1 cellular context compared by ENCODE assay signal in the genomic region with DNA sequence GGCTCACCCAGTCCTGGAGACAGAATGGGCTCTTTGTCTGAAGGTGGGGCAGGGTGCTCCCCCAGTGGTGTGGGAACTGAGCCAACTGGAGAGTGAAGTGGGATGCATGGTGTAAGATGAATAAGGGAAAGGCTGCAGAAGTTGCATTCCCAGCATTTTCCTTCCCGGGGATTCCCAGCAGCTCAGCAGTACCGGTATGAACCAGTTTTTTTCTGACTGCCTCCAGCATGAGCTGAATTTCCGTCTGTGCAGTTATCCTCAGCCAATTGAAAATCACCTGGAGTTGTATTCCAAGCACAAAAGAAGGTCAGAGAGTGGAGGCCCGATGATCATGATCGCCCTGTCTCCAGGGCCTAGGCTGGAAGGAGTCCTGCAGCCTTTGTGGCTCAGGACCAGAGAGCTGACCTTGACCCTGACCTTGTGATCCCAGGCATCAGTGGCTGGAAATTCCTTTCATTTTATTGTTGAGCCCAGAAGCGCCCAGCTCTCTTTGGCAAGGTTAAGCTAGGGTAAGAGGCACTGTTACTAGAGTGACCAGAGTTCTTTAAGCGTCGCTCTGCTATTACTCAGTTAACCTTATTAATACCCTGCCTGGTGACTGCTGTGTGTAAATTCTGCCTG.
TF ChIP-seq lines count a peak whose summit lies in the region.

No MANE protein-coding gene starts in this region.

TF ChIP-seq in HepG2, 621 proteins besides CTCF, POLR2A, EP300 and RAD21 (continued from another document and continues in another):
- TF ChIP-seq, protein P1, sequence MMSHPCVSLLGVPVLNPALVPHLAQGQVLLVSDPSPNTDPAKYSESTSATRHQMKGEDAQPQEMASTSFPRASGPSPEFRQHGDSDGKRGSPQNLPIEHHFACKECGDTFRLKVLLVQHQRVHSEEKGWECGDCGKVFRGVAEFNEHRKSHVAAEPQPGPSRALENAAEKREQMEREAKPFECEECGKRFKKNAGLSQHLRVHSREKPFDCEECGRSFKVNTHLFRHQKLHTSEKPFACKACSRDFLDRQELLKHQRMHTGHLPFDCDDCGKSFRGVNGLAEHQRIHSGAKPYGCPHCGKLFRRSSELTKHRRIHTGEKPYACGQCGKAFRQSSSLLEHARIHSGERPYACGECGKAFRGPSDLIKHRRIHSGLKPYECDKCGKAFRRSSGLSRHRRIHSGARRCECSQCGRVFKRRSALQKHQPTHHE (CRISPR knock-in tag; IDR thresholded peaks at IDR 0.05; ENCODE audit: borderline replicate concordance), result no peak
- TF ChIP-seq, protein P2, sequence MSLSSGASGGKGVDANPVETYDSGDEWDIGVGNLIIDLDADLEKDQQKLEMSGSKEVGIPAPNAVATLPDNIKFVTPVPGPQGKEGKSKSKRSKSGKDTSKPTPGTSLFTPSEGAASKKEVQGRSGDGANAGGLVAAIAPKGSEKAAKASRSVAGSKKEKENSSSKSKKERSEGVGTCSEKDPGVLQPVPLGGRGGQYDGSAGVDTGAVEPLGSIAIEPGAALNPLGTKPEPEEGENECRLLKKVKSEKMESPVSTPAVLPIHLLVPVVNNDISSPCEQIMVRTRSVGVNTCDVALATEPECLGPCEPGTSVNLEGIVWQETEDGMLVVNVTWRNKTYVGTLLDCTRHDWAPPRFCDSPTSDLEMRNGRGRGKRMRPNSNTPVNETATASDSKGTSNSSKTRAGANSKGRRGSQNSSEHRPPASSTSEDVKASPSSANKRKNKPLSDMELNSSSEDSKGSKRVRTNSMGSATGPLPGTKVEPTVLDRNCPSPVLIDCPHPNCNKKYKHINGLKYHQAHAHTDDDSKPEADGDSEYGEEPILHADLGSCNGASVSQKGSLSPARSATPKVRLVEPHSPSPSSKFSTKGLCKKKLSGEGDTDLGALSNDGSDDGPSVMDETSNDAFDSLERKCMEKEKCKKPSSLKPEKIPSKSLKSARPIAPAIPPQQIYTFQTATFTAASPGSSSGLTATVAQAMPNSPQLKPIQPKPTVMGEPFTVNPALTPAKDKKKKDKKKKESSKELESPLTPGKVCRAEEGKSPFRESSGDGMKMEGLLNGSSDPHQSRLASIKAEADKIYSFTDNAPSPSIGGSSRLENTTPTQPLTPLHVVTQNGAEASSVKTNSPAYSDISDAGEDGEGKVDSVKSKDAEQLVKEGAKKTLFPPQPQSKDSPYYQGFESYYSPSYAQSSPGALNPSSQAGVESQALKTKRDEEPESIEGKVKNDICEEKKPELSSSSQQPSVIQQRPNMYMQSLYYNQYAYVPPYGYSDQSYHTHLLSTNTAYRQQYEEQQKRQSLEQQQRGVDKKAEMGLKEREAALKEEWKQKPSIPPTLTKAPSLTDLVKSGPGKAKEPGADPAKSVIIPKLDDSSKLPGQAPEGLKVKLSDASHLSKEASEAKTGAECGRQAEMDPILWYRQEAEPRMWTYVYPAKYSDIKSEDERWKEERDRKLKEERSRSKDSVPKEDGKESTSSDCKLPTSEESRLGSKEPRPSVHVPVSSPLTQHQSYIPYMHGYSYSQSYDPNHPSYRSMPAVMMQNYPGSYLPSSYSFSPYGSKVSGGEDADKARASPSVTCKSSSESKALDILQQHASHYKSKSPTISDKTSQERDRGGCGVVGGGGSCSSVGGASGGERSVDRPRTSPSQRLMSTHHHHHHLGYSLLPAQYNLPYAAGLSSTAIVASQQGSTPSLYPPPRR (CRISPR knock-in tag; IDR thresholded peaks at IDR 0.05; ENCODE audit: borderline replicate concordance), result no peak
- TF ChIP-seq MXD4 (CRISPR knock-in tag; IDR thresholded peaks at IDR 0.05), result 0 out of 2 replicates have a peak, but pooled peaks have one; percentile 40
- no peak for TF ChIP-seq ZBTB33 (CRISPR knock-in tag; IDR thresholded peaks at IDR 0.05)
- no peak for TF ChIP-seq CC2D1A (CRISPR knock-in tag; IDR thresholded peaks at IDR 0.05)
- TF ChIP-seq ZNF788 (CRISPR knock-in tag; IDR thresholded peaks at IDR 0.05; ENCODE audit: borderline replicate concordance), result no peak
- no peak for TF ChIP-seq ZFP36L2 (CRISPR knock-in tag; IDR thresholded peaks at IDR 0.05)
- peak; percentile 88 for TF ChIP-seq RARA (CRISPR knock-in tag; IDR thresholded peaks at IDR 0.05)
- peak; percentile 64; the same call in 1 of the 2 replicates for TF ChIP-seq HDAC2 (CRISPR knock-in tag; IDR thresholded peaks at IDR 0.05)
- no peak for TF ChIP-seq XBP1 (CRISPR knock-in tag; IDR thresholded peaks at IDR 0.05)
- TF ChIP-seq HIVEP1 (CRISPR knock-in tag; IDR thresholded peaks at IDR 0.05), result no peak
- TF ChIP-seq, protein P3, sequence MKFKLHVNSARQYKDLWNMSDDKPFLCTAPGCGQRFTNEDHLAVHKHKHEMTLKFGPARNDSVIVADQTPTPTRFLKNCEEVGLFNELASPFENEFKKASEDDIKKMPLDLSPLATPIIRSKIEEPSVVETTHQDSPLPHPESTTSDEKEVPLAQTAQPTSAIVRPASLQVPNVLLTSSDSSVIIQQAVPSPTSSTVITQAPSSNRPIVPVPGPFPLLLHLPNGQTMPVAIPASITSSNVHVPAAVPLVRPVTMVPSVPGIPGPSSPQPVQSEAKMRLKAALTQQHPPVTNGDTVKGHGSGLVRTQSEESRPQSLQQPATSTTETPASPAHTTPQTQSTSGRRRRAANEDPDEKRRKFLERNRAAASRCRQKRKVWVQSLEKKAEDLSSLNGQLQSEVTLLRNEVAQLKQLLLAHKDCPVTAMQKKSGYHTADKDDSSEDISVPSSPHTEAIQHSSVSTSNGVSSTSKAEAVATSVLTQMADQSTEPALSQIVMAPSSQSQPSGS (CRISPR knock-in tag; IDR thresholded peaks at IDR 0.05), result peak; percentile 38; the same call in 1 of the 2 replicates
- TF ChIP-seq, protein P4, sequence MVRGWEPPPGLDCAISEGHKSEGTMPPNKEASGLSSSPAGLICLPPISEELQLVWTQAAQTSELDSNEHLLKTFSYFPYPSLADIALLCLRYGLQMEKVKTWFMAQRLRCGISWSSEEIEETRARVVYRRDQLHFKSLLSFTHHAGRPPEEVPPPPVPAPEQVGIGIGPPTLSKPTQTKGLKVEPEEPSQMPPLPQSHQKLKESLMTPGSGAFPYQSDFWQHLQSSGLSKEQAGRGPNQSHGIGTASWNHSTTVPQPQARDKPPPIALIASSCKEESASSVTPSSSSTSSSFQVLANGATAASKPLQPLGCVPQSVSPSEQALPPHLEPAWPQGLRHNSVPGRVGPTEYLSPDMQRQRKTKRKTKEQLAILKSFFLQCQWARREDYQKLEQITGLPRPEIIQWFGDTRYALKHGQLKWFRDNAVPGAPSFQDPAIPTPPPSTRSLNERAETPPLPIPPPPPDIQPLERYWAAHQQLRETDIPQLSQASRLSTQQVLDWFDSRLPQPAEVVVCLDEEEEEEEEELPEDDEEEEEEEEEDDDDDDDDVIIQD (CRISPR knock-in tag; IDR thresholded peaks at IDR 0.05; ENCODE audit: low read depth), result peak; percentile 38; the same call in 1 of the 2 replicates
- no peak for TF ChIP-seq ZNF317 (CRISPR knock-in tag; IDR thresholded peaks at IDR 0.05)
- TF ChIP-seq EHMT2 (IDR thresholded peaks at IDR 0.05; ENCODE audit: borderline replicate concordance, low read depth, low read length), result no peak
- TF ChIP-seq, protein P5, sequence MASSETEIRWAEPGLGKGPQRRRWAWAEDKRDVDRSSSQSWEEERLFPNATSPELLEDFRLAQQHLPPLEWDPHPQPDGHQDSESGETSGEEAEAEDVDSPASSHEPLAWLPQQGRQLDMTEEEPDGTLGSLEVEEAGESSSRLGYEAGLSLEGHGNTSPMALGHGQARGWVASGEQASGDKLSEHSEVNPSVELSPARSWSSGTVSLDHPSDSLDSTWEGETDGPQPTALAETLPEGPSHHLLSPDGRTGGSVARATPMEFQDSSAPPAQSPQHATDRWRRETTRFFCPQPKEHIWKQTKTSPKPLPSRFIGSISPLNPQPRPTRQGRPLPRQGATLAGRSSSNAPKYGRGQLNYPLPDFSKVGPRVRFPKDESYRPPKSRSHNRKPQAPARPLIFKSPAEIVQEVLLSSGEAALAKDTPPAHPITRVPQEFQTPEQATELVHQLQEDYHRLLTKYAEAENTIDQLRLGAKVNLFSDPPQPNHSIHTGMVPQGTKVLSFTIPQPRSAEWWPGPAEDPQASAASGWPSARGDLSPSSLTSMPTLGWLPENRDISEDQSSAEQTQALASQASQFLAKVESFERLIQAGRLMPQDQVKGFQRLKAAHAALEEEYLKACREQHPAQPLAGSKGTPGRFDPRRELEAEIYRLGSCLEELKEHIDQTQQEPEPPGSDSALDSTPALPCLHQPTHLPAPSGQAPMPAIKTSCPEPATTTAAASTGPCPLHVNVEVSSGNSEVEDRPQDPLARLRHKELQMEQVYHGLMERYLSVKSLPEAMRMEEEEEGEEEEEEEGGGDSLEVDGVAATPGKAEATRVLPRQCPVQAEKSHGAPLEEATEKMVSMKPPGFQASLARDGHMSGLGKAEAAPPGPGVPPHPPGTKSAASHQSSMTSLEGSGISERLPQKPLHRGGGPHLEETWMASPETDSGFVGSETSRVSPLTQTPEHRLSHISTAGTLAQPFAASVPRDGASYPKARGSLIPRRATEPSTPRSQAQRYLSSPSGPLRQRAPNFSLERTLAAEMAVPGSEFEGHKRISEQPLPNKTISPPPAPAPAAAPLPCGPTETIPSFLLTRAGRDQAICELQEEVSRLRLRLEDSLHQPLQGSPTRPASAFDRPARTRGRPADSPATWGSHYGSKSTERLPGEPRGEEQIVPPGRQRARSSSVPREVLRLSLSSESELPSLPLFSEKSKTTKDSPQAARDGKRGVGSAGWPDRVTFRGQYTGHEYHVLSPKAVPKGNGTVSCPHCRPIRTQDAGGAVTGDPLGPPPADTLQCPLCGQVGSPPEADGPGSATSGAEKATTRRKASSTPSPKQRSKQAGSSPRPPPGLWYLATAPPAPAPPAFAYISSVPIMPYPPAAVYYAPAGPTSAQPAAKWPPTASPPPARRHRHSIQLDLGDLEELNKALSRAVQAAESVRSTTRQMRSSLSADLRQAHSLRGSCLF (CRISPR knock-in tag; IDR thresholded peaks at IDR 0.05; ENCODE audit: borderline replicate concordance), result no peak
- no peak for TF ChIP-seq SRSF1 (optimal IDR thresholded peaks at IDR 0.05; ENCODE audit: low read depth, low read length)
- no peak for TF ChIP-seq TRIM24 (CRISPR knock-in tag; IDR thresholded peaks at IDR 0.05)
- peak; percentile 96 for TF ChIP-seq ZSCAN22 (CRISPR knock-in tag; IDR thresholded peaks at IDR 0.05)
- peak; percentile 92 for TF ChIP-seq NR2F1 (CRISPR knock-in tag; IDR thresholded peaks at IDR 0.05)
- no peak for TF ChIP-seq SOX6 (IDR thresholded peaks at IDR 0.05)
- peak; percentile 68 for TF ChIP-seq SOX6 (CRISPR knock-in tag; IDR thresholded peaks at IDR 0.05)
- TF ChIP-seq HNF1B (CRISPR knock-in tag; IDR thresholded peaks at IDR 0.05), result no peak
- no peak for TF ChIP-seq DR1 (CRISPR knock-in tag; IDR thresholded peaks at IDR 0.05)
- peak; percentile 82 for TF ChIP-seq RFX5 (IDR thresholded peaks at IDR 0.05; ENCODE audit: low read depth, low read length)
- TF ChIP-seq KLF15 (CRISPR knock-in tag; IDR thresholded peaks at IDR 0.05; ENCODE audit: borderline replicate concordance), result no peak
- TF ChIP-seq, protein P6, sequence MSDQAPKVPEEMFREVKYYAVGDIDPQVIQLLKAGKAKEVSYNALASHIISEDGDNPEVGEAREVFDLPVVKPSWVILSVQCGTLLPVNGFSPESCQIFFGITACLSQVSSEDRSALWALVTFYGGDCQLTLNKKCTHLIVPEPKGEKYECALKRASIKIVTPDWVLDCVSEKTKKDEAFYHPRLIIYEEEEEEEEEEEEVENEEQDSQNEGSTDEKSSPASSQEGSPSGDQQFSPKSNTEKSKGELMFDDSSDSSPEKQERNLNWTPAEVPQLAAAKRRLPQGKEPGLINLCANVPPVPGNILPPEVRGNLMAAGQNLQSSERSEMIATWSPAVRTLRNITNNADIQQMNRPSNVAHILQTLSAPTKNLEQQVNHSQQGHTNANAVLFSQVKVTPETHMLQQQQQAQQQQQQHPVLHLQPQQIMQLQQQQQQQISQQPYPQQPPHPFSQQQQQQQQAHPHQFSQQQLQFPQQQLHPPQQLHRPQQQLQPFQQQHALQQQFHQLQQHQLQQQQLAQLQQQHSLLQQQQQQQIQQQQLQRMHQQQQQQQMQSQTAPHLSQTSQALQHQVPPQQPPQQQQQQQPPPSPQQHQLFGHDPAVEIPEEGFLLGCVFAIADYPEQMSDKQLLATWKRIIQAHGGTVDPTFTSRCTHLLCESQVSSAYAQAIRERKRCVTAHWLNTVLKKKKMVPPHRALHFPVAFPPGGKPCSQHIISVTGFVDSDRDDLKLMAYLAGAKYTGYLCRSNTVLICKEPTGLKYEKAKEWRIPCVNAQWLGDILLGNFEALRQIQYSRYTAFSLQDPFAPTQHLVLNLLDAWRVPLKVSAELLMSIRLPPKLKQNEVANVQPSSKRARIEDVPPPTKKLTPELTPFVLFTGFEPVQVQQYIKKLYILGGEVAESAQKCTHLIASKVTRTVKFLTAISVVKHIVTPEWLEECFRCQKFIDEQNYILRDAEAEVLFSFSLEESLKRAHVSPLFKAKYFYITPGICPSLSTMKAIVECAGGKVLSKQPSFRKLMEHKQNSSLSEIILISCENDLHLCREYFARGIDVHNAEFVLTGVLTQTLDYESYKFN (CRISPR knock-in tag; conservative IDR thresholded peaks at IDR 0.05), result 0 out of 2 replicates have a peak, but pooled peaks have one; percentile 40
- TF ChIP-seq ZNF431 (CRISPR knock-in tag; IDR thresholded peaks at IDR 0.05; ENCODE audit: borderline replicate concordance, low read depth), result no peak
- TF ChIP-seq ZFYVE20 (CRISPR knock-in tag; IDR thresholded peaks at IDR 0.05; ENCODE audit: borderline replicate concordance, low read depth), result no peak
- TF ChIP-seq GATAD2A (CRISPR knock-in tag; IDR thresholded peaks at IDR 0.05), result 0 out of 2 replicates have a peak, but pooled peaks have one; percentile 9
- no peak for TF ChIP-seq SMAD1 (CRISPR knock-in tag; IDR thresholded peaks at IDR 0.05; ENCODE audit: borderline replicate concordance, low read depth)
- no peak for TF ChIP-seq REL (CRISPR knock-in tag; conservative IDR thresholded peaks at IDR 0.05)
- no peak for TF ChIP-seq ZNF780A (CRISPR knock-in tag; IDR thresholded peaks at IDR 0.05)
- no peak for TF ChIP-seq HOXA7 (CRISPR knock-in tag; IDR thresholded peaks at IDR 0.05)
